In genomic region chrX:50204364-50204899, GRCh38 we compare ENCODE assay signal across 8 cellular contexts. TPM values are rescaled to one million over a fixed set of nuclear protein-coding genes. Genes with fewer than 3 reads are reported as not detected.
DNase-seq lines count a peak whose midpoint lies in the region; ATAC-seq and TF ChIP-seq lines count a peak whose summit lies in the region.

Gene CCNB3, plus strand, starts transcription at chrX:50204765. Its CDS starts 80,399 bp downstream, at chrX:50285164.

- peak; percentile 52 for DNase-seq in ACHN
- DNase-seq in NCI-H2107 (lab: John Stamatoyannopoulos, UW), result peak; percentile 68
- peak; percentile 30 to 88 for DNase-seq in T47D (ENCODE audit: low read depth in 1 of 2, low spot score in 1 of 2)
- peak; percentile 32 for DNase-seq in kidney epithelial cell (ENCODE audit: low read depth)
- peak; percentile 52 to 60 for DNase-seq in stimulated activated CD4-positive, alpha-beta T cell treated with anti-CD3 and anti-CD28 coated beads, Interleukin-15, amount 100 ng/mL, for 48 hours (ENCODE audit: low read depth in 2 of 2)

- in situ Hi-C loops in ACHN (cut with HindIII; ENCODE audit: low pct_ligation_motif_present, low pct_unique_long_range_greater_than_20kb, low sequenced_read_pairs), result no loop called here
- in situ Hi-C loops in T47D (cut with HindIII; ENCODE audit: low pct_unique_long_range_greater_than_20kb, low sequenced_read_pairs), result no loop called here

- peak within 1 kb of the TSS; percentile 20 for H3K4me3 ChIP-seq in kidney epithelial cell (ENCODE audit: low read depth, low read length)

- H3K27me3 ChIP-seq in kidney epithelial cell (ENCODE audit: control insufficient read depth, insufficient read depth, low read length), result no peaks in the 10 kb centered on the region

- peak within 1 kb of the TSS; percentile 25; the same call in 1 of the 2 replicates for H3K27ac ChIP-seq in VCaP

- TF ChIP-seq CTCF in VCaP (conservative IDR thresholded peaks at IDR 0.05), result peak; percentile 53
- TF ChIP-seq CTCF in kidney epithelial cell (IDR thresholded peaks at IDR 0.05; ENCODE audit: insufficient read depth, low read length, poor library complexity, severe bottlenecking), result peak; percentile 67

- H3K36me3 ChIP-seq in kidney epithelial cell (ENCODE audit: control insufficient read depth, insufficient read depth, low read length), result no peaks in the 10 kb centered on the region

- ATAC-seq in GM18519 (IDR thresholded peaks at IDR 0.05; ENCODE audit: low FRiP score, unreplicated experiment) (peak; percentile 96), HG03060 (IDR thresholded peaks at IDR 0.05; ENCODE audit: low read depth, unreplicated experiment) (peak; percentile 85)

RNA-seq across cellular contexts. Expression of gene CCNB3, which starts in this region (rescaled TPM):
- total RNA-seq in kidney epithelial cell, result 0.34 and 0.46 TPM in 2 replicates

Comparison
In these comparisons a context has a peak if more than half of its experiments do, and no peak if none do; other contexts are left out.
1. Peak in every context shown above with its lines: DNase-seq, ATAC-seq, H3K4me3 ChIP-seq and H3K27ac ChIP-seq.
2. Peak in DNase-seq and H3K4me3 ChIP-seq in kidney epithelial cell; RNA of the gene not detected or under 1 TPM.